7 cellular contexts compared by ENCODE assay signal in the genomic region with DNA sequence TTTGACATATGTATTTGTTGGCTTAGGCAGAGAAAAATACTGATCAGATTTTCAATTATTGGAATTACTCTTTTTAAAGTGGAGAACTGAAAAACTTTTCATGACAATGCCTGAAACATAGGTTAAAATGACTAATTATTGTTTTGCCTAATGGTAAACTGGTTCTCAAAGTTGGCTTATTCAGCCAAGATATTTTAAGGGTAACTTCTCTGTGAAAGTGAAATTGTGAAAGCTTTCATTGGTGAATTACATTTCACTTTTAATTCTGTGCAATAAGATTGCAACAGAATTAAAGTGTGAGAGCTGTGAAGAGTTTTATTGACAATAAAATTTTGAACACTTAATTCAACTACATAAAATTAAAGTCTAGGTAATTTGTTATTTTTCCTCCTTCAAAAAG.
"Had no signal": no experiment of that assay in that cellular context is flagged by ENCODE, and none has a peak within 500 bp of the region (broad histone marks: within the 10 kb centered on the region; RNA-seq: fewer than 3 reads in every experiment).

No MANE protein-coding gene starts in this region.

- H3K9me3 ChIP-seq: HAP-1 had no signal

- DNase-seq: GM23248, GOT3, H7, IMR-90, KG1 had no signal

- H3K27ac ChIP-seq: GM23248 had no signal

- H3K4me3 ChIP-seq: GM23248, HAP-1, K562 had no signal

- H3K36me3 ChIP-seq: HAP-1 had no signal
